Comparison of ENCODE assay signal across 9 cellular contexts in genomic region chr2:112821142-112821541, GRCh38. TPM values are rescaled to one million over a fixed set of nuclear protein-coding genes. Genes with fewer than 3 reads are reported as not detected.
A peak's percentile ranks its signal among the peaks of the same experiment; 100 is the strongest.
DNase-seq lines count a peak whose midpoint lies in the region; ATAC-seq lines count a peak whose summit lies in the region.
"Had no signal": no experiment of that assay in that cellular context is flagged by ENCODE, and none has a peak within 500 bp of the region (broad histone marks: within the 10 kb centered on the region; RNA-seq: fewer than 3 reads in every experiment).

No MANE protein-coding gene starts in this region.

- H3K4me3 Mint-ChIP-seq in activated CD4-positive, alpha-beta T cell treated with anti-CD3 and anti-CD28 coated beads, Interleukin-2, amount 10 ng/mL, durations not matched to agents 7 days and 5 days: no peak overlapping the region
- no peak overlapping the region for H3K4me3 Mint-ChIP-seq in T-cell
- H3K4me3 Mint-ChIP-seq: nephron had no signal

- peak; percentile 35 for DNase-seq in activated CD4-positive, alpha-beta T cell treated with anti-CD3 and anti-CD28 coated beads, Interleukin-2, amount 10 ng/mL, durations not matched to agents 7 days and 5 days
- no peak for DNase-seq in activated CD4-positive, alpha-beta T cell treated with anti-CD3 and anti-CD28 coated beads for 4 hours
- DNase-seq in activated CD4-positive, alpha-beta T cell treated with anti-CD3 and anti-CD28 coated beads, Interleukin-2, amount 50 U/mL, for 48 hours: peak; percentile 50 to 63
- DNase-seq in stimulated activated CD8-positive, alpha-beta memory T cell treated with anti-CD3 and anti-CD28 coated beads, Interleukin-7, amount 100 ng/mL, for 48 hours (ENCODE audit: extremely low read depth in 1 of 2, low read depth in 1 of 2): peak; percentile 42 to 72
- DNase-seq in T-cell: no peak
- DNase-seq in CD1c-positive myeloid dendritic cell (ENCODE audit: extremely low spot score): no peak

- H3K36me3 Mint-ChIP-seq in activated CD4-positive, alpha-beta T cell treated with anti-CD3 and anti-CD28 coated beads, Interleukin-2, amount 10 ng/mL, durations not matched to agents 7 days and 5 days (ENCODE audit: low read depth): no peaks in the 10 kb centered on the region
- no peaks in the 10 kb centered on the region for H3K36me3 Mint-ChIP-seq in T-cell

- H3K27me3 Mint-ChIP-seq in activated CD4-positive, alpha-beta T cell treated with anti-CD3 and anti-CD28 coated beads, Interleukin-2, amount 10 ng/mL, durations not matched to agents 7 days and 5 days: no peaks in the 10 kb centered on the region
- no peaks in the 10 kb centered on the region for H3K27me3 Mint-ChIP-seq in T-cell

- CTCF ChIA-PET in activated CD4-positive, alpha-beta T cell treated with anti-CD3 and anti-CD28 coated beads, Interleukin-2, amount 10 ng/mL, durations not matched to agents 7 days and 5 days (lab: Charles Lee): no interaction called here
- CTCF ChIA-PET in T-cell (lab: Charles Lee): no interaction called here

- no peak overlapping the region for H3K27ac Mint-ChIP-seq in activated CD4-positive, alpha-beta T cell treated with anti-CD3 and anti-CD28 coated beads, Interleukin-2, amount 10 ng/mL, durations not matched to agents 7 days and 5 days
- no peak overlapping the region for H3K27ac Mint-ChIP-seq in T-cell
- H3K27ac Mint-ChIP-seq: nephron had no signal

- POLR2A ChIA-PET in activated CD4-positive, alpha-beta T cell treated with anti-CD3 and anti-CD28 coated beads, Interleukin-2, amount 10 ng/mL, durations not matched to agents 7 days and 5 days (lab: Charles Lee): no interaction called here
- POLR2A ChIA-PET in T-cell (lab: Charles Lee): no interaction called here

- H3K9me3 Mint-ChIP-seq in activated CD4-positive, alpha-beta T cell treated with anti-CD3 and anti-CD28 coated beads, Interleukin-2, amount 10 ng/mL, durations not matched to agents 7 days and 5 days: peaks cover 2% of the 10 kb centered on the region
- H3K9me3 Mint-ChIP-seq in T-cell: no peaks in the 10 kb centered on the region
- H3K9me3 Mint-ChIP-seq: nephron had no signal

- peak; percentile 96 for ATAC-seq in HG02870 (IDR thresholded peaks at IDR 0.05; ENCODE audit: unreplicated experiment)
- no peak for ATAC-seq in T-cell (replicated peaks in 1 of 4)
- no peak for ATAC-seq in GM21737 (IDR thresholded peaks at IDR 0.05; ENCODE audit: unreplicated experiment)

- H3K4me1 Mint-ChIP-seq in activated CD4-positive, alpha-beta T cell treated with anti-CD3 and anti-CD28 coated beads, Interleukin-2, amount 10 ng/mL, durations not matched to agents 7 days and 5 days: peaks cover 26% of the 10 kb centered on the region
- H3K4me1 Mint-ChIP-seq in T-cell: peaks cover 11 to 15% (median 12%) of the 10 kb centered on the region in 3 donors
- H3K4me1 Mint-ChIP-seq: nephron had no signal

RNA-seq across cellular contexts. Expression of gene IL1B, which starts 15.4 kb away (rescaled TPM):
- not detected for total RNA-seq in activated CD4-positive, alpha-beta T cell treated with anti-CD3 and anti-CD28 coated beads, Interleukin-2, amount 10 ng/mL, durations not matched to agents 7 days and 5 days
- 1 to 10 TPM in 2 of 5 donors, under 1 TPM in 2, not detected in 1; 0.76 to 4.4 (median 0.97) TPM for total RNA-seq in T-cell

RNA-seq across cellular contexts. Expression of gene IL1A, which starts 36.8 kb away (rescaled TPM):
- under 1 TPM; 0.17 to 0.21 TPM for total RNA-seq in activated CD4-positive, alpha-beta T cell treated with anti-CD3 and anti-CD28 coated beads, Interleukin-2, amount 10 ng/mL, durations not matched to agents 7 days and 5 days
- under 1 TPM in 1 of 5 donors, not detected in 4; 0.12 TPM for total RNA-seq in T-cell

RNA-seq across cellular contexts. Expression of gene CKAP2L, which starts 56.7 kb away (rescaled TPM):
- 10 to 100 TPM; 59.1 to 78.1 TPM for total RNA-seq in activated CD4-positive, alpha-beta T cell treated with anti-CD3 and anti-CD28 coated beads, Interleukin-2, amount 10 ng/mL, durations not matched to agents 7 days and 5 days
- 1 to 10 TPM in 1 of 5 donors, under 1 TPM in 4; 0.22 to 1.5 (median 0.33) TPM for total RNA-seq in T-cell

Comparison
In these comparisons a context has a peak if more than half of its experiments do, and no peak if none do; other contexts are left out.
1. DNase-seq: peak in activated CD4-positive, alpha-beta T cell treated with anti-CD3 and anti-CD28 coated beads, Interleukin-2, amount 10 ng/mL, durations not matched to agents 7 days and 5 days (single experiment), activated CD4-positive, alpha-beta T cell treated with anti-CD3 and anti-CD28 coated beads, Interleukin-2, amount 50 U/mL, for 48 hours (2 of 2) and stimulated activated CD8-positive, alpha-beta memory T cell treated with anti-CD3 and anti-CD28 coated beads, Interleukin-7, amount 100 ng/mL, for 48 hours (2 of 2); none in activated CD4-positive, alpha-beta T cell treated with anti-CD3 and anti-CD28 coated beads for 4 hours (0 of 2), T-cell (0 of 34) and CD1c-positive myeloid dendritic cell (single experiment).
2. RNA of gene CKAP2L, which starts 56.7 kb away (total RNA-seq): 59.1 to 78.1 TPM in activated CD4-positive, alpha-beta T cell treated with anti-CD3 and anti-CD28 coated beads, Interleukin-2, amount 10 ng/mL, durations not matched to agents 7 days and 5 days; 0.22 to 1.5 TPM in T-cell; every median in the first group is over 10 times any median in the second.